Comparison of ENCODE assay signal across 22 cellular contexts in genomic region chr4:138010639-138011038, GRCh38.
DNase-seq lines count a peak whose midpoint lies in the region; ATAC-seq, FAIRE-seq and TF ChIP-seq lines count a peak whose summit lies in the region.
"Had no signal": no experiment of that assay in that cellular context is flagged by ENCODE, and none has a peak within 500 bp of the region (broad histone marks: within the 10 kb centered on the region; RNA-seq: fewer than 3 reads in every experiment).

No MANE protein-coding gene starts in this region.

- no peaks in the 10 kb centered on the region for H3K9me3 Mint-ChIP-seq in MCF 10A (ENCODE audit: unreplicated experiment)

- in situ Hi-C loops in mammary epithelial cell (cut with MboI; ENCODE audit: low sequenced_read_pairs in 2 of 2): no loop called here

- no peaks in the 10 kb centered on the region for H3K4me1 Mint-ChIP-seq in MCF 10A (ENCODE audit: insufficient read depth, unreplicated experiment)
- H3K4me1 Mint-ChIP-seq: activated CD4-positive, alpha-beta T cell treated with anti-CD3 and anti-CD28 coated beads for 36 hours; CD8-positive, alpha-beta memory T cell had no signal

- H3K36me3 Mint-ChIP-seq in MCF 10A (ENCODE audit: insufficient read depth, unreplicated experiment): no peaks in the 10 kb centered on the region
- H3K36me3 Mint-ChIP-seq: CD8-positive, alpha-beta memory T cell had no signal

- no peaks in the 10 kb centered on the region for H3K27me3 ChIP-seq in mammary epithelial cell (ENCODE audit: insufficient read depth, low read length)
- H3K27me3 ChIP-seq: heart left ventricle, ovary had no signal

- no peak for FAIRE-seq in frontal cortex (lab: Jason Lieb, UNC)
- FAIRE-seq: GM18507 had no signal

- peaks cover 3% of the 10 kb centered on the region for H3K4me1 ChIP-seq in mammary epithelial cell (ENCODE audit: insufficient read depth, low read length)
- H3K4me1 ChIP-seq: heart left ventricle had no signal

- no TSS peak for BruUV-seq in mammary epithelial cell (replicated peaks; lab: Mats Ljungman, UMichigan)
- no TSS peak for BruUV-seq in MCF 10A (replicated peaks; lab: Mats Ljungman, UMichigan)

- no peak overlapping the region for H3K27ac ChIP-seq in mammary epithelial cell (ENCODE audit: insufficient read depth, low read depth, low read length)
- H3K27ac ChIP-seq: heart left ventricle, KMS-11, ovary had no signal

- H3K36me3 ChIP-seq in mammary epithelial cell (ENCODE audit: insufficient read depth, low read length): no peaks in the 10 kb centered on the region
- H3K36me3 ChIP-seq: heart left ventricle, ovary had no signal

- H3K27ac Mint-ChIP-seq in MCF 10A (ENCODE audit: low read depth, unreplicated experiment): no peak overlapping the region
- H3K27ac Mint-ChIP-seq: activated CD4-positive, alpha-beta T cell treated with anti-CD3 and anti-CD28 coated beads for 36 hours; CD8-positive, alpha-beta memory T cell had no signal

- peak overlapping the region; percentile 64 for H2AFZ ChIP-seq in mammary epithelial cell (ENCODE audit: low read depth, low read length)

- H3K4me3 ChIP-seq in mammary epithelial cell (replicated peaks in 1 of 3; ENCODE audit: insufficient read depth in 1 of 3, low read depth in 2 of 3, low read length in 3 of 3): no peak overlapping the region
- H3K4me3 ChIP-seq: heart left ventricle, mucosa of descending colon, ovary had no signal

- intact Hi-C loops in mammary epithelial cell (cut with micrococcal nuclease) (no loop called here), MCF 10A (cut with micrococcal nuclease) (no loop called here)

- no peak for TF ChIP-seq CTCF in mammary epithelial cell (conservative IDR thresholded peaks at IDR 0.05 in 1 of 2, IDR thresholded peaks at IDR 0.05 in 1 of 2; ENCODE audit: extremely low read depth in 1 of 2, insufficient read depth in 1 of 2, low read depth in 1 of 2, low read length in 2 of 2)
- no peak for TF ChIP-seq CTCF in MCF 10A (IDR thresholded peaks at IDR 0.05; ENCODE audit: unreplicated experiment)

- peak; percentile 85 for ATAC-seq in HG02852 (IDR thresholded peaks at IDR 0.05; ENCODE audit: unreplicated experiment)
- ATAC-seq in HG03565 (IDR thresholded peaks at IDR 0.05; ENCODE audit: unreplicated experiment): peak; percentile 93
- ATAC-seq: activated CD4-positive, alpha-beta T cell treated with anti-CD3 and anti-CD28 coated beads for 36 hours; heart left ventricle; mucosa of descending colon had no signal

- no peaks in the 10 kb centered on the region for H3K9me3 ChIP-seq in mammary epithelial cell (replicated peaks; ENCODE audit: insufficient read depth, low read length)
- H3K9me3 ChIP-seq: heart left ventricle, mucosa of descending colon, ovary had no signal

- H3K4me3 Mint-ChIP-seq in MCF 10A (ENCODE audit: unreplicated experiment): no peak overlapping the region
- H3K4me3 Mint-ChIP-seq: activated CD4-positive, alpha-beta T cell treated with anti-CD3 and anti-CD28 coated beads for 36 hours; CD8-positive, alpha-beta memory T cell had no signal

- no peak overlapping the region for H3K9ac ChIP-seq in mammary epithelial cell (ENCODE audit: insufficient read depth, low read length)
- H3K9ac ChIP-seq: KMS-11 had no signal

- dilution Hi-C loops in mammary epithelial cell (cut with HindIII; ENCODE audit: low sequenced_read_pairs): no loop called here

- no peaks in the 10 kb centered on the region for H4K20me1 ChIP-seq in mammary epithelial cell (ENCODE audit: insufficient read depth, low read length)

- no peaks in the 10 kb centered on the region for H3K27me3 Mint-ChIP-seq in MCF 10A (ENCODE audit: insufficient read depth, unreplicated experiment)
- H3K27me3 Mint-ChIP-seq: activated CD4-positive, alpha-beta T cell treated with anti-CD3 and anti-CD28 coated beads for 36 hours; CD8-positive, alpha-beta memory T cell had no signal

- CTCF ChIA-PET in mammary epithelial cell (lab: Charles Lee; ENCODE audit: low non-redundant PET): no interaction called here
- CTCF ChIA-PET in MCF 10A (lab: Yijun Ruan, JAX): interaction anchor here (0.6 to 1.1 kb wide), 4 partner anchors 18 to 513 kb away, joined by 3 read pairs; no protein-coding TSS in a partner anchor

- no peak for DNase-seq in mammary epithelial cell
- no peak for DNase-seq in MCF 10A (ENCODE audit: unreplicated experiment)
- DNase-seq in NCI-H2081 treated with DMSO at 0.1 percent for 48 hours (lab: John Stamatoyannopoulos, UW): no peak
- no peak for DNase-seq in MV-4-11 (lab: John Stamatoyannopoulos, UW)
- DNase-seq in frontal cortex (ENCODE audit: low spot score in 2 of 2): no peak
- no peak for DNase-seq in putamen (ENCODE audit: low spot score)
- DNase-seq: 8988T; activated CD4-positive, alpha-beta T cell treated with anti-CD3 and anti-CD28 coated beads for 36 hours; activated T-cell treated with anti-CD3 and anti-CD28 coated beads, Interleukin-2, amount 50 U/mL, for 48 hours; CD8-positive, alpha-beta memory T cell; heart left ventricle; kidney glomerular epithelial cell; mucosa of descending colon; NCI-H187 treated with DMSO at 0.1 percent for 48 hours; NCI-H526; ovary; RPMI8226; stimulated activated CD4-positive, alpha-beta T cell treated with anti-CD3 and anti-CD28 coated beads, Interleukin-12 subunit alpha, Interleukin-12 subunit beta, amount 100 ng/mL, for 4 hours had no signal

- no peaks in the 10 kb centered on the region for H3K79me2 ChIP-seq in mammary epithelial cell (ENCODE audit: insufficient read depth, low read length)

- no peak overlapping the region for H3K4me2 ChIP-seq in mammary epithelial cell (ENCODE audit: insufficient read depth, low read depth, low read length)
- H3K4me2 ChIP-seq: KMS-11 had no signal

- POLR2A ChIA-PET in MCF 10A (lab: Yijun Ruan, JAX): interaction anchor here (0.9 kb wide), 1 partner anchor 11 kb away, joined by 3 read pairs; no protein-coding TSS in a partner anchor
